ENCODE assay signal across 21 cellular contexts in the genomic region with DNA sequence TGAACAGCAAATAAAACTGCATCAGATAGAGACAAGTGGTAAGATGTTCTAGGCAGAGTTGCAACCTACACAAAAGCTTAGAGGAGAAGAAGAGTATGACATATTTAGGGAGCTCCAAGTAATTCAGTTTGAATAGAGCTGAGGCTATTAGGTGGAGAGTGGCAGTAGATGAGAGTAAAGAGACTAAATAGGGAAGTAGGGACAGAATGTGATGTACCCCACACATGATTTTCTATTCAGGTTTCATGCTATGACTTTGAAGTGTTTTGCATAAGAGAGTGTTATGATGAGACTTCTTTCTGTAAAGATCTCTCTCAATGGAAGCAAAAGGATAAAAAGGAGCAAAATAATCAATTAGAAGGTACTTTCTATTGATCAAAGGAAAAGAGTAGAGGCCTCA.
A peak's percentile ranks its signal among the peaks of the same experiment; 100 is the strongest.
DNase-seq lines count a peak whose midpoint lies in the region; ATAC-seq, FAIRE-seq and TF ChIP-seq lines count a peak whose summit lies in the region.
"Had no signal": no experiment of that assay in that cellular context is flagged by ENCODE, and none has a peak within 500 bp of the region (broad histone marks: within the 10 kb centered on the region; RNA-seq: fewer than 3 reads in every experiment).

No MANE protein-coding gene starts in this region.

- ATAC-seq in GM19324 (IDR thresholded peaks at IDR 0.05; ENCODE audit: low FRiP score, unreplicated experiment) (peak; percentile 62), GM21786 (IDR thresholded peaks at IDR 0.05; ENCODE audit: unreplicated experiment) (peak; percentile 92), HG03066 (IDR thresholded peaks at IDR 0.05; ENCODE audit: low read depth, unreplicated experiment) (peak; percentile 92), upper lobe of left lung (ENCODE audit: low FRiP score in 2 of 2) (no peak)
- ATAC-seq: activated CD4-positive, CD25-positive, alpha-beta regulatory T cell treated with anti-CD3 and anti-CD28 coated beads, Interleukin-2, amount 50 U/mL, for 24 hours; stimulated activated effector memory CD8-positive, alpha-beta T cell treated with anti-CD3 and anti-CD28 coated beads, Interleukin-12 subunit alpha, Interleukin-12 subunit beta, amount 100 ng/mL, for 72 hours; T-cell; upper lobe of right lung had no signal

- no peak overlapping the region for H3K4me3 Mint-ChIP-seq in HFFc6
- H3K4me3 Mint-ChIP-seq: activated naive CD4-positive, alpha-beta T cell treated with anti-CD3 and anti-CD28 coated beads, Interleukin-2, amount 50 U/mL, for 24 hours; stimulated activated effector memory CD8-positive, alpha-beta T cell treated with anti-CD3 and anti-CD28 coated beads, Interleukin-12 subunit alpha, Interleukin-12 subunit beta, amount 100 ng/mL, for 72 hours; T-cell had no signal

- no peak for TF ChIP-seq EP300 in upper lobe of left lung (IDR thresholded peaks at IDR 0.05)

- no peaks in the 10 kb centered on the region for H3K36me3 Mint-ChIP-seq in HFFc6 (ENCODE audit: low read depth)
- H3K36me3 Mint-ChIP-seq: activated naive CD4-positive, alpha-beta T cell treated with anti-CD3 and anti-CD28 coated beads, Interleukin-2, amount 50 U/mL, for 24 hours; stimulated activated effector memory CD8-positive, alpha-beta T cell treated with anti-CD3 and anti-CD28 coated beads, Interleukin-12 subunit alpha, Interleukin-12 subunit beta, amount 100 ng/mL, for 72 hours; T-cell had no signal

- H3K4me3 ChIP-seq in upper lobe of left lung, result no peak overlapping the region
- H3K4me3 ChIP-seq: hepatocyte, sigmoid colon, upper lobe of right lung had no signal

- DNase-seq in GM12891 (ENCODE audit: insufficient read length, low spot score) (no peak), upper lobe of left lung (no peak), NCI-H2107 treated with DMSO at 0.1 percent for 48 hours (lab: John Stamatoyannopoulos, UW; ENCODE audit: unreplicated experiment) (no peak), HFFc6 (no peak), HK-2 (ENCODE audit: unreplicated experiment) (no peak)
- DNase-seq: 8988T; DND-41; effector CD4-positive, alpha-beta T cell; NCI-H1694 treated with DMSO at 0.1 percent for 48 hours; nucleus accumbens; sigmoid colon; T-cell; upper lobe of right lung had no signal

- no peak overlapping the region for H3K27ac Mint-ChIP-seq in HFFc6
- H3K27ac Mint-ChIP-seq: activated naive CD4-positive, alpha-beta T cell treated with anti-CD3 and anti-CD28 coated beads, Interleukin-2, amount 50 U/mL, for 24 hours; stimulated activated effector memory CD8-positive, alpha-beta T cell treated with anti-CD3 and anti-CD28 coated beads, Interleukin-12 subunit alpha, Interleukin-12 subunit beta, amount 100 ng/mL, for 72 hours; T-cell had no signal

- TF ChIP-seq CTCF in upper lobe of left lung (IDR thresholded peaks at IDR 0.05), result no peak
- no peak for TF ChIP-seq CTCF in HFFc6 (IDR thresholded peaks at IDR 0.05)

- no peak overlapping the region for H3K27ac ChIP-seq in upper lobe of left lung
- H3K27ac ChIP-seq: C4-2B, hepatocyte, sigmoid colon, upper lobe of right lung had no signal

- H3K9me3 ChIP-seq in upper lobe of left lung, result no peaks in the 10 kb centered on the region
- H3K9me3 ChIP-seq: sigmoid colon, upper lobe of right lung had no signal

- no peaks in the 10 kb centered on the region for H3K4me1 Mint-ChIP-seq in HFFc6 (ENCODE audit: low read depth)
- H3K4me1 Mint-ChIP-seq: activated naive CD4-positive, alpha-beta T cell treated with anti-CD3 and anti-CD28 coated beads, Interleukin-2, amount 50 U/mL, for 24 hours; stimulated activated effector memory CD8-positive, alpha-beta T cell treated with anti-CD3 and anti-CD28 coated beads, Interleukin-12 subunit alpha, Interleukin-12 subunit beta, amount 100 ng/mL, for 72 hours; T-cell had no signal

- no peaks in the 10 kb centered on the region for H3K36me3 ChIP-seq in upper lobe of left lung
- H3K36me3 ChIP-seq: sigmoid colon, upper lobe of right lung had no signal

- no peaks in the 10 kb centered on the region for H3K9me3 Mint-ChIP-seq in HFFc6
- H3K9me3 Mint-ChIP-seq: activated naive CD4-positive, alpha-beta T cell treated with anti-CD3 and anti-CD28 coated beads, Interleukin-2, amount 50 U/mL, for 24 hours had no signal

- TF ChIP-seq POLR2A in GM12891 (IDR thresholded peaks at IDR 0.05; ENCODE audit: low read depth, low read length) (no peak), upper lobe of left lung (IDR thresholded peaks at IDR 0.05) (no peak)

- H3K4me1 ChIP-seq in upper lobe of left lung, result no peaks in the 10 kb centered on the region
- H3K4me1 ChIP-seq: sigmoid colon, upper lobe of right lung had no signal

- no peaks in the 10 kb centered on the region; the same call in 1 of the 2 replicates for H3K27me3 Mint-ChIP-seq in HFFc6 (ENCODE audit: insufficient read depth)
- H3K27me3 Mint-ChIP-seq: activated naive CD4-positive, alpha-beta T cell treated with anti-CD3 and anti-CD28 coated beads, Interleukin-2, amount 50 U/mL, for 24 hours; T-cell had no signal

- no peaks in the 10 kb centered on the region for H3K27me3 ChIP-seq in upper lobe of left lung
- H3K27me3 ChIP-seq: hepatocyte, sigmoid colon, upper lobe of right lung had no signal

- no peak for FAIRE-seq in GM12891 (lab: Jason Lieb, UNC)

TF ChIP-seq in GM12891, 5 proteins besides CTCF, POLR2A, EP300 and RAD21:
- no peak for TF ChIP-seq PAX5 (IDR thresholded peaks at IDR 0.05; ENCODE audit: insufficient read depth, low read length, severe bottlenecking)
- TF ChIP-seq POLR2AphosphoS5 (IDR thresholded peaks at IDR 0.05; ENCODE audit: low read depth, low read length), result no peak
- TF ChIP-seq TAF1 (IDR thresholded peaks at IDR 0.05; ENCODE audit: low read depth, low read length), result no peak
- no peak for TF ChIP-seq POU2F2 (IDR thresholded peaks at IDR 0.05; ENCODE audit: low read depth, low read length)
- TF ChIP-seq SPI1 (IDR thresholded peaks at IDR 0.05; ENCODE audit: low read depth, low read length), result peak; percentile 52

Comparison
In these comparisons a context has a peak if more than half of its experiments do, and no peak if none do; other contexts are left out.
1. ATAC-seq: peak in GM19324 (single experiment), GM21786 (single experiment) and HG03066 (single experiment); none in upper lobe of left lung (0 of 2).